In genomic region chr13:104987621-104988020, GRCh38 we compare ENCODE assay signal across 26 cellular contexts.
"Had no signal": no experiment of that assay in that cellular context is flagged by ENCODE, and none has a peak within 500 bp of the region (broad histone marks: within the 10 kb centered on the region; RNA-seq: fewer than 3 reads in every experiment).

No MANE protein-coding gene starts in this region.

- H3K27me3 ChIP-seq: colonic mucosa, esophagus muscularis mucosa, foreskin keratinocyte, gastrocnemius medialis, heart left ventricle, left lung had no signal

- H3K79me2 ChIP-seq: hepatocyte had no signal

- ATAC-seq: effector memory CD8-positive, alpha-beta T cell; foreskin keratinocyte; gastrocnemius medialis; heart left ventricle; left colon; left lung; left ventricle myocardium superior; lower lobe of right lung; naive thymus-derived CD4-positive, alpha-beta T cell had no signal

- H3K4me1 ChIP-seq: colonic mucosa, foreskin keratinocyte, left lung, lower lobe of right lung had no signal

- H2AFZ ChIP-seq: hepatocyte had no signal

- H3K36me3 Mint-ChIP-seq: immature natural killer cell; memory B cell; naive thymus-derived CD4-positive, alpha-beta T cell had no signal

- DNase-seq: cerebellar nuclear complex; colonic mucosa; cortex of kidney; effector CD8-positive, alpha-beta T cell; effector memory CD8-positive, alpha-beta T cell; endodermal cell; foreskin keratinocyte; gastrocnemius medialis; heart left ventricle; hypothalamus; immature natural killer cell; islet precursor cell; kidney; kidney glomerular epithelial cell; left colon; left ventricle myocardium superior; lower lobe of right lung; mammary epithelial cell; mesendoderm; midbrain; naive thymus-derived CD4-positive, alpha-beta T cell had no signal

- H3K4me3 Mint-ChIP-seq: dendritic cell treated with granulocyte-macrophage colony-stimulating factor and Interleukin-4, amounts not matched to agents 40 ng/mL and 50 ng/mL, for 4 days; effector memory CD8-positive, alpha-beta T cell; endodermal cell; immature natural killer cell; memory B cell; naive thymus-derived CD4-positive, alpha-beta T cell had no signal

- H3K4me3 ChIP-seq: colonic mucosa, esophagus muscularis mucosa, gastrocnemius medialis, heart left ventricle, hepatocyte, left lung, lower lobe of right lung had no signal

- H3K9me3 ChIP-seq: colonic mucosa, esophagus muscularis mucosa, gastrocnemius medialis, heart left ventricle, left lung, lower lobe of right lung had no signal

- H3K4me2 ChIP-seq: hepatocyte had no signal

- H3K27me3 Mint-ChIP-seq: dendritic cell treated with granulocyte-macrophage colony-stimulating factor and Interleukin-4, amounts not matched to agents 40 ng/mL and 50 ng/mL, for 4 days; effector memory CD8-positive, alpha-beta T cell; memory B cell; naive thymus-derived CD4-positive, alpha-beta T cell had no signal

- H3K27ac ChIP-seq: colonic mucosa, esophagus muscularis mucosa, foreskin keratinocyte, gastrocnemius medialis, heart left ventricle, hepatocyte, left lung, lower lobe of right lung had no signal

- H3K4me1 Mint-ChIP-seq: endodermal cell had no signal

- H3K36me3 ChIP-seq: colonic mucosa, esophagus muscularis mucosa, gastrocnemius medialis, heart left ventricle, left lung, lower lobe of right lung had no signal

- H3K9me3 Mint-ChIP-seq: dendritic cell treated with granulocyte-macrophage colony-stimulating factor and Interleukin-4, amounts not matched to agents 40 ng/mL and 50 ng/mL, for 4 days; endodermal cell; immature natural killer cell; memory B cell; naive thymus-derived CD4-positive, alpha-beta T cell had no signal
